ENCODE assay signal across 1 cellular context in genomic region chr21:41933259-41934079, GRCh38.
TF ChIP-seq lines count a peak whose summit lies in the region.

No MANE protein-coding gene starts in this region.

TF ChIP-seq in H1, 55 proteins besides CTCF, POLR2A, EP300 and RAD21:
- TF ChIP-seq YY1 (IDR thresholded peaks at IDR 0.05; ENCODE audit: low read depth, low read length) (no peak), RFX5 (IDR thresholded peaks at IDR 0.05; ENCODE audit: borderline replicate concordance, low read depth, low read length) (no peak), CHD2 (IDR thresholded peaks at IDR 0.05; ENCODE audit: low read length) (no peak), ZNF274 (IDR thresholded peaks at IDR 0.05; ENCODE audit: borderline replicate concordance, extremely low read depth, low read length) (no peak), ATF2 (IDR thresholded peaks at IDR 0.05; ENCODE audit: low read length) (no peak), BRCA1 (IDR thresholded peaks at IDR 0.05; ENCODE audit: low read depth, low read length) (no peak), PHF8 (conservative IDR thresholded peaks at IDR 0.05; ENCODE audit: low read depth, low read length) (no peak), SIN3A (conservative IDR thresholded peaks at IDR 0.05 in 1 of 2, IDR thresholded peaks at IDR 0.05 in 1 of 2; ENCODE audit: low read depth in 1 of 2, low read length in 2 of 2) (no peak), POLR2AphosphoS5 (IDR thresholded peaks at IDR 0.05; ENCODE audit: low read depth, low read length) (no peak), JUN (IDR thresholded peaks at IDR 0.05; ENCODE audit: low read depth, low read length) (no peak), SP1 (IDR thresholded peaks at IDR 0.05; ENCODE audit: low read depth, low read length) (no peak), NANOG (IDR thresholded peaks at IDR 0.05; ENCODE audit: insufficient read depth, low read depth, low read length, poor library complexity, severe bottlenecking) (no peak), TBP (IDR thresholded peaks at IDR 0.05; ENCODE audit: low read depth, low read length) (no peak), KDM5A (IDR thresholded peaks at IDR 0.05; ENCODE audit: low read length) (no peak), CEBPB (IDR thresholded peaks at IDR 0.05; ENCODE audit: low read depth, low read length) (no peak), RNF2 (IDR thresholded peaks at IDR 0.05; ENCODE audit: borderline replicate concordance, low read depth, low read length, missing control alignments, poor library complexity, severe bottlenecking) (no peak), SIRT6 (IDR thresholded peaks at IDR 0.05; ENCODE audit: low read length) (no peak), TCF12 (IDR thresholded peaks at IDR 0.05; ENCODE audit: low read depth, low read length) (no peak)
TF ChIP-seq in H1: peak in this region for 0.
